ENCODE assay signal across 21 cellular contexts in genomic region chr18:54004828-54005227, GRCh38.
DNase-seq lines count a peak whose midpoint lies in the region; ATAC-seq and TF ChIP-seq lines count a peak whose summit lies in the region.
"Had no signal": no experiment of that assay in that cellular context is flagged by ENCODE, and none has a peak within 500 bp of the region (broad histone marks: within the 10 kb centered on the region; RNA-seq: fewer than 3 reads in every experiment).

No MANE protein-coding gene starts in this region.

- no peaks in the 10 kb centered on the region for H3K27me3 ChIP-seq in GM23248 (replicated peaks; ENCODE audit: insufficient read depth)
- H3K27me3 ChIP-seq in PC-3 (ENCODE audit: low read length) = no peaks in the 10 kb centered on the region
- H3K27me3 ChIP-seq: BLaER1, right atrium auricular region, vagina had no signal

- WGBS in GM23248 (ENCODE audit: low coverage in 1 of 2, low lambda C conversion rate in 2 of 2, missing lambda C conversion rate in 2 of 2), 2 experiments = 29 to 50% methylated on average over 4 of the region's 4 CpGs

- no peak overlapping the region for H3K4me3 ChIP-seq in AG04449 (ENCODE audit: low read depth, low read length)
- no peak overlapping the region for H3K4me3 ChIP-seq in GM23248
- H3K4me3 ChIP-seq in PC-3 (ENCODE audit: low read length) = no peak overlapping the region
- H3K4me3 ChIP-seq in fibroblast of the aortic adventitia (ENCODE audit: low read depth, low read length) = no peak overlapping the region
- H3K4me3 ChIP-seq: BLaER1, right atrium auricular region, vagina had no signal

- peak; percentile 15 for TF ChIP-seq CTCF in AG04449 (IDR thresholded peaks at IDR 0.05; ENCODE audit: insufficient read depth, low read length, missing control alignments)
- TF ChIP-seq CTCF in PC-3 (conservative IDR thresholded peaks at IDR 0.05; ENCODE audit: low read depth, low read length) = peak; percentile 32; the same call in 1 of the 2 replicates
- no peak for TF ChIP-seq CTCF in fibroblast of the aortic adventitia (IDR thresholded peaks at IDR 0.05; ENCODE audit: insufficient read depth, low read length)

- DNase-seq in AG04449 (ENCODE audit: low read depth, low spot score) (no peak), GM23248 (peak; percentile 28), PC-3 (peak; percentile 28), fibroblast of the aortic adventitia (ENCODE audit: low read depth) (peak; percentile 25), superior temporal gyrus (ENCODE audit: extremely low spot score) (no peak), dermis blood vessel endothelial cell (no peak), middle frontal gyrus (ENCODE audit: extremely low spot score, low spot score) (no peak), caudate nucleus (lab: John Stamatoyannopoulos, UW) (no peak)
- DNase-seq: activated B cell treated with CpG ODN at 0.5 μM for 24 hours; activated naive CD8-positive, alpha-beta T cell treated with anti-CD3 and anti-CD28 coated beads, Interleukin-2, amount 50 U/mL, for 24 hours; activated T-cell treated with anti-CD3 and anti-CD28 coated beads, Interleukin-2, amount 50 U/mL, for 24 hours; cortex of kidney; GF-D8; kidney glomerular epithelial cell; NCI-H187; SK-N-SH; stimulated activated CD4-positive, alpha-beta T cell treated with anti-CD3 and anti-CD28 coated beads, Interleukin-4, amount 100 ng/mL, for 4 hours; stimulated activated naive CD4-positive, alpha-beta T cell had no signal

- H3K27ac ChIP-seq in GM23248 = no peak overlapping the region
- no peak overlapping the region for H3K27ac ChIP-seq in PC-3 (ENCODE audit: low read length)
- H3K27ac ChIP-seq in caudate nucleus (ENCODE audit: low read depth, low read length) = no peak overlapping the region
- H3K27ac ChIP-seq: BLaER1, right atrium auricular region, vagina had no signal

- no peaks in the 10 kb centered on the region for H3K9me3 ChIP-seq in GM23248 (ENCODE audit: low read depth)
- no peaks in the 10 kb centered on the region for H3K9me3 ChIP-seq in PC-3 (ENCODE audit: low read length)
- H3K9me3 ChIP-seq: BLaER1, right atrium auricular region, SK-N-SH, vagina had no signal

- H2AFZ ChIP-seq in GM23248 (no peak overlapping the region), PC-3 (ENCODE audit: low read length) (no peak overlapping the region)

- H3K36me3 ChIP-seq in GM23248 (ENCODE audit: low read depth) (no peaks in the 10 kb centered on the region), PC-3 (ENCODE audit: low read depth, low read length) (no peaks in the 10 kb centered on the region)
- H3K36me3 ChIP-seq: BLaER1, right atrium auricular region, vagina had no signal

- H3K9ac ChIP-seq in GM23248 (no peak overlapping the region), PC-3 (ENCODE audit: low read length) (no peak overlapping the region)
- H3K9ac ChIP-seq: BLaER1, SK-N-SH had no signal

- H4K20me1 ChIP-seq in GM23248 (ENCODE audit: insufficient read depth) = no peaks in the 10 kb centered on the region
- no peaks in the 10 kb centered on the region for H4K20me1 ChIP-seq in PC-3 (ENCODE audit: low read length)
- H4K20me1 ChIP-seq: BLaER1 had no signal

- H3K4me1 ChIP-seq in GM23248 (ENCODE audit: insufficient read depth) (no peaks in the 10 kb centered on the region), PC-3 (ENCODE audit: insufficient read depth, low read length) (no peaks in the 10 kb centered on the region)
- H3K4me1 ChIP-seq: BLaER1, right atrium auricular region, vagina had no signal

- no peak overlapping the region for H3K4me2 ChIP-seq in GM23248 (ENCODE audit: unreplicated experiment)
- H3K4me2 ChIP-seq in PC-3 (ENCODE audit: low read length) = no peak overlapping the region
- H3K4me2 ChIP-seq: BLaER1, SK-N-SH had no signal

- no TSS peak for BruUV-seq in PC-3 (replicated peaks; lab: Mats Ljungman, UMichigan)

- intact Hi-C loops in PC-3 (cut with micrococcal nuclease) = no loop called here

- CTCF ChIA-PET in AG04449 (lab: Yijun Ruan, JAX) = no interaction called here
- CTCF ChIA-PET in PC-3 (lab: Charles Lee) = no interaction called here

- H3K9me2 ChIP-seq in GM23248 (ENCODE audit: insufficient read depth) = no peaks in the 10 kb centered on the region
- H3K9me2 ChIP-seq in PC-3 (replicated peaks; ENCODE audit: low read length) = no peaks in the 10 kb centered on the region
- H3K9me2 ChIP-seq: SK-N-SH had no signal

- in situ Hi-C loops in GM23248 (cut with MboI) = no loop called here

- H3F3A ChIP-seq in GM23248 (ENCODE audit: insufficient read depth) = no peaks in the 10 kb centered on the region
- H3F3A ChIP-seq in PC-3 (ENCODE audit: low read length, unreplicated experiment) = no peaks in the 10 kb centered on the region

- POLR2A ChIA-PET in AG04449 (lab: Yijun Ruan, JAX) (no interaction called here), PC-3 (lab: Charles Lee; ENCODE audit: unreplicated experiment) (no interaction called here)

- peak; percentile 46; the same call in 1 of the 2 replicates for ATAC-seq in PC-3
- ATAC-seq: activated naive CD8-positive, alpha-beta T cell treated with anti-CD3 and anti-CD28 coated beads, Interleukin-2, amount 50 U/mL, for 24 hours had no signal

- no peaks in the 10 kb centered on the region for H3K79me2 ChIP-seq in GM23248 (ENCODE audit: insufficient read depth)
- no peaks in the 10 kb centered on the region for H3K79me2 ChIP-seq in PC-3 (ENCODE audit: low read length)

Comparison
In these comparisons a context has a peak if more than half of its experiments do, and no peak if none do; other contexts are left out.
1. DNase-seq: peak in GM23248 (single experiment), PC-3 (single experiment) and fibroblast of the aortic adventitia (single experiment); none in AG04449 (single experiment), superior temporal gyrus (single experiment), dermis blood vessel endothelial cell (single experiment), middle frontal gyrus (single experiment) and caudate nucleus (0 of 61).